Comparison of ENCODE assay signal across 1 cellular context in the genomic region with DNA sequence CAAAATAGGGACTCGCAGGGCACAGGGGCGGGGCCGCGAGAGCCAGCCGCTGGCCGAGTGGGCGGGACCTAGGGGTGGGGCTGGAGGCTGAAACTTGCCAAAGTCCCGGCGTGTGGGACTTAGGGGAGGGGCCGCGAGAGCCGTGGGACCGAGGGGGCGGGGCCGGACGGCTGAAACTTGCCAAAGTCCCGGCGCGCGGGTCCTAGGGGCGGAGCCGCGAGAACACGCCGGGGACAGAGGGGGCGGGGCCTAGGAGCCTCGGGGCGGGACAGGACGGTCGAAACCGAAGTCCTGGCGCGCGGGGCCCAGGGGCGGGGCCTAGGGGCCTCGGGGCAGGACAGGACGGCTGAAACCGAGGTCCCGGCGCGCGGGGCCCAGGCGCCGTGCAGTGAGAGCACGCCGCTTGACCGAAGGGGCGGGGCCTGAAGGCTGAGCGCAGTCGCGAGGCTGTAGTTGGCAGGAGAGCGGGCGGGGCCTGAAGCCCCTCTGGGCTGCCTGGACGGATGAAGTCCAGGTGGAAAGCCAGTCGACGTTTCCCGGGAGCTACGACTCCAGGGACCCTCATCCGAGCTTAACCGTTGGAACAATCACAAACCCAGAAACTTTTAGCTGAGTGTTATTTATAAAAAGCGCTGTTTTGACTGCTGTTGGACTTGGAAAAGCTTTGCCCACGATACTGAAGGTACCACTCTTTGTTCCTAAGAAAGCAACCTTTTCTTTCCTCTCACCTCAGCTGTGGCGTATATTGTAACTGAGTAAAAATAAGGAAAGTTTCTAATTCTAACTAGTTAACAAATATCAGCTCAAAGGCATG.
A peak's percentile ranks its signal among the peaks of the same experiment; 100 is the strongest.
TF ChIP-seq lines count a peak whose summit lies in the region.

No MANE protein-coding gene starts in this region.

TF ChIP-seq in HepG2, 621 proteins besides CTCF, POLR2A, EP300 and RAD21 (continues in another document):
- TF ChIP-seq ZNF788 (CRISPR knock-in tag; IDR thresholded peaks at IDR 0.05; ENCODE audit: borderline replicate concordance) (peak; percentile 57; the same call in 1 of the 2 replicates), DMAP1 (CRISPR knock-in tag; IDR thresholded peaks at IDR 0.05) (0 out of 2 replicates have a peak, but pooled peaks have one; percentile 19), KAT8 (CRISPR knock-in tag; IDR thresholded peaks at IDR 0.05) (peak; percentile 59), DNMT3B (CRISPR knock-in tag; conservative IDR thresholded peaks at IDR 0.05) (0 out of 2 replicates have a peak, but pooled peaks have one; percentile 46), ZNF619 (CRISPR knock-in tag; IDR thresholded peaks at IDR 0.05) (peak; percentile 73; the same call in 1 of the 2 replicates), FOSL2 (CRISPR knock-in tag; IDR thresholded peaks at IDR 0.05) (peak; percentile 25; the same call in 1 of the 2 replicates), SKI (IDR thresholded peaks at IDR 0.05; ENCODE audit: partially characterized antibody) (peak; percentile 36), BRD4 (CRISPR knock-in tag; IDR thresholded peaks at IDR 0.05) (0 out of 2 replicates have a peak, but pooled peaks have one; percentile 44), GATAD1 (CRISPR knock-in tag; IDR thresholded peaks at IDR 0.05) (no peak; the same call in 1 of the 2 replicates), HDAC2 (CRISPR knock-in tag; IDR thresholded peaks at IDR 0.05) (peak; percentile 77), ZNF136 (CRISPR knock-in tag; IDR thresholded peaks at IDR 0.05; ENCODE audit: low read depth) (peak; percentile 49; the same call in 1 of the 2 replicates), ZNF564 (CRISPR knock-in tag; IDR thresholded peaks at IDR 0.05) (peak; percentile 89), FOXA3 (CRISPR knock-in tag; IDR thresholded peaks at IDR 0.05) (peak; percentile 33; the same call in 1 of the 2 replicates), ZNF256 (CRISPR knock-in tag; conservative IDR thresholded peaks at IDR 0.05) (peak; percentile 91; the same call in 1 of the 2 replicates), TCF12 (IDR thresholded peaks at IDR 0.05) (no peak), TCF12 (CRISPR knock-in tag; IDR thresholded peaks at IDR 0.05) (0 out of 2 replicates have a peak, but pooled peaks have one; percentile 43), ZNF607 (CRISPR knock-in tag; IDR thresholded peaks at IDR 0.05; ENCODE audit: borderline replicate concordance) (peak; percentile 58; the same call in 1 of the 2 replicates), ISX (CRISPR knock-in tag; conservative IDR thresholded peaks at IDR 0.05) (peak; percentile 89), TOE1 (CRISPR knock-in tag; IDR thresholded peaks at IDR 0.05) (peak; percentile 87; the same call in 1 of the 2 replicates), RBFOX2 (IDR thresholded peaks at IDR 0.05; ENCODE audit: low read depth, low read length) (peak; percentile 35), RFX5 (IDR thresholded peaks at IDR 0.05; ENCODE audit: low read depth, low read length) (peak; percentile 30; the same call in 1 of the 2 replicates), ZNF816 (CRISPR knock-in tag; IDR thresholded peaks at IDR 0.05; ENCODE audit: borderline replicate concordance) (0 out of 2 replicates have a peak, but pooled peaks have one; percentile 76), NAIF1 (CRISPR knock-in tag; IDR thresholded peaks at IDR 0.05; ENCODE audit: borderline replicate concordance) (0 out of 2 replicates have a peak, but pooled peaks have one; percentile 71), SP4 (CRISPR knock-in tag; IDR thresholded peaks at IDR 0.05) (peak; percentile 97), MAZ (IDR thresholded peaks at IDR 0.05; ENCODE audit: borderline replicate concordance, low read depth, low read length) (peak; percentile 78; the same call in 1 of the 2 replicates), MAZ (CRISPR knock-in tag; IDR thresholded peaks at IDR 0.05; ENCODE audit: low read depth) (peak; percentile 50), ZNF296 (CRISPR knock-in tag; conservative IDR thresholded peaks at IDR 0.05) (no peak), ZNF879 (CRISPR knock-in tag; IDR thresholded peaks at IDR 0.05) (no peak)
- TF ChIP-seq, protein P1, sequence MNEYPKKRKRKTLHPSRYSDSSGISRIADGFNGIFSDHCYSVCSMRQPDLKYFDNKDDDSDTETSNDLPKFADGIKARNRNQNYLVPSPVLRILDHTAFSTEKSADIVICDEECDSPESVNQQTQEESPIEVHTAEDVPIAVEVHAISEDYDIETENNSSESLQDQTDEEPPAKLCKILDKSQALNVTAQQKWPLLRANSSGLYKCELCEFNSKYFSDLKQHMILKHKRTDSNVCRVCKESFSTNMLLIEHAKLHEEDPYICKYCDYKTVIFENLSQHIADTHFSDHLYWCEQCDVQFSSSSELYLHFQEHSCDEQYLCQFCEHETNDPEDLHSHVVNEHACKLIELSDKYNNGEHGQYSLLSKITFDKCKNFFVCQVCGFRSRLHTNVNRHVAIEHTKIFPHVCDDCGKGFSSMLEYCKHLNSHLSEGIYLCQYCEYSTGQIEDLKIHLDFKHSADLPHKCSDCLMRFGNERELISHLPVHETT (CRISPR knock-in tag; conservative IDR thresholded peaks at IDR 0.05), result peak; percentile 76
- TF ChIP-seq, protein P2, sequence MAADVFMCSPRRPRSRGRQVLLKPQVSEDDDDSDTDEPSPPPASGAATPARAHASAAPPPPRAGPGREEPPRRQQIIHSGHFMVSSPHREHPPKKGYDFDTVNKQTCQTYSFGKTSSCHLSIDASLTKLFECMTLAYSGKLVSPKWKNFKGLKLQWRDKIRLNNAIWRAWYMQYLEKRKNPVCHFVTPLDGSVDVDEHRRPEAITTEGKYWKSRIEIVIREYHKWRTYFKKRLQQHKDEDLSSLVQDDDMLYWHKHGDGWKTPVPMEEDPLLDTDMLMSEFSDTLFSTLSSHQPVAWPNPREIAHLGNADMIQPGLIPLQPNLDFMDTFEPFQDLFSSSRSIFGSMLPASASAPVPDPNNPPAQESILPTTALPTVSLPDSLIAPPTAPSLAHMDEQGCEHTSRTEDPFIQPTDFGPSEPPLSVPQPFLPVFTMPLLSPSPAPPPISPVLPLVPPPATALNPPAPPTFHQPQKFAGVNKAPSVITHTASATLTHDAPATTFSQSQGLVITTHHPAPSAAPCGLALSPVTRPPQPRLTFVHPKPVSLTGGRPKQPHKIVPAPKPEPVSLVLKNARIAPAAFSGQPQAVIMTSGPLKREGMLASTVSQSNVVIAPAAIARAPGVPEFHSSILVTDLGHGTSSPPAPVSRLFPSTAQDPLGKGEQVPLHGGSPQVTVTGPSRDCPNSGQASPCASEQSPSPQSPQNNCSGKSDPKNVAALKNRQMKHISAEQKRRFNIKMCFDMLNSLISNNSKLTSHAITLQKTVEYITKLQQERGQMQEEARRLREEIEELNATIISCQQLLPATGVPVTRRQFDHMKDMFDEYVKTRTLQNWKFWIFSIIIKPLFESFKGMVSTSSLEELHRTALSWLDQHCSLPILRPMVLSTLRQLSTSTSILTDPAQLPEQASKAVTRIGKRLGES (CRISPR knock-in tag; IDR thresholded peaks at IDR 0.05; ENCODE audit: borderline replicate concordance), result peak; percentile 27; the same call in 1 of the 2 replicates
- TF ChIP-seq, protein P3, sequence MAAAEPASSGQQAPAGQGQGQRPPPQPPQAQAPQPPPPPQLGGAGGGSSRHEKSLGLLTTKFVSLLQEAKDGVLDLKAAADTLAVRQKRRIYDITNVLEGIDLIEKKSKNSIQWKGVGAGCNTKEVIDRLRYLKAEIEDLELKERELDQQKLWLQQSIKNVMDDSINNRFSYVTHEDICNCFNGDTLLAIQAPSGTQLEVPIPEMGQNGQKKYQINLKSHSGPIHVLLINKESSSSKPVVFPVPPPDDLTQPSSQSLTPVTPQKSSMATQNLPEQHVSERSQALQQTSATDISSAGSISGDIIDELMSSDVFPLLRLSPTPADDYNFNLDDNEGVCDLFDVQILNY (CRISPR knock-in tag; conservative IDR thresholded peaks at IDR 0.05), result peak; percentile 66; the same call in 1 of the 2 replicates
- TF ChIP-seq, protein P4, sequence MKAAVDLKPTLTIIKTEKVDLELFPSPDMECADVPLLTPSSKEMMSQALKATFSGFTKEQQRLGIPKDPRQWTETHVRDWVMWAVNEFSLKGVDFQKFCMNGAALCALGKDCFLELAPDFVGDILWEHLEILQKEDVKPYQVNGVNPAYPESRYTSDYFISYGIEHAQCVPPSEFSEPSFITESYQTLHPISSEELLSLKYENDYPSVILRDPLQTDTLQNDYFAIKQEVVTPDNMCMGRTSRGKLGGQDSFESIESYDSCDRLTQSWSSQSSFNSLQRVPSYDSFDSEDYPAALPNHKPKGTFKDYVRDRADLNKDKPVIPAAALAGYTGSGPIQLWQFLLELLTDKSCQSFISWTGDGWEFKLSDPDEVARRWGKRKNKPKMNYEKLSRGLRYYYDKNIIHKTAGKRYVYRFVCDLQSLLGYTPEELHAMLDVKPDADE (CRISPR knock-in tag; IDR thresholded peaks at IDR 0.05), result 0 out of 2 replicates have a peak, but pooled peaks have one; percentile 21
- TF ChIP-seq, protein P5, sequence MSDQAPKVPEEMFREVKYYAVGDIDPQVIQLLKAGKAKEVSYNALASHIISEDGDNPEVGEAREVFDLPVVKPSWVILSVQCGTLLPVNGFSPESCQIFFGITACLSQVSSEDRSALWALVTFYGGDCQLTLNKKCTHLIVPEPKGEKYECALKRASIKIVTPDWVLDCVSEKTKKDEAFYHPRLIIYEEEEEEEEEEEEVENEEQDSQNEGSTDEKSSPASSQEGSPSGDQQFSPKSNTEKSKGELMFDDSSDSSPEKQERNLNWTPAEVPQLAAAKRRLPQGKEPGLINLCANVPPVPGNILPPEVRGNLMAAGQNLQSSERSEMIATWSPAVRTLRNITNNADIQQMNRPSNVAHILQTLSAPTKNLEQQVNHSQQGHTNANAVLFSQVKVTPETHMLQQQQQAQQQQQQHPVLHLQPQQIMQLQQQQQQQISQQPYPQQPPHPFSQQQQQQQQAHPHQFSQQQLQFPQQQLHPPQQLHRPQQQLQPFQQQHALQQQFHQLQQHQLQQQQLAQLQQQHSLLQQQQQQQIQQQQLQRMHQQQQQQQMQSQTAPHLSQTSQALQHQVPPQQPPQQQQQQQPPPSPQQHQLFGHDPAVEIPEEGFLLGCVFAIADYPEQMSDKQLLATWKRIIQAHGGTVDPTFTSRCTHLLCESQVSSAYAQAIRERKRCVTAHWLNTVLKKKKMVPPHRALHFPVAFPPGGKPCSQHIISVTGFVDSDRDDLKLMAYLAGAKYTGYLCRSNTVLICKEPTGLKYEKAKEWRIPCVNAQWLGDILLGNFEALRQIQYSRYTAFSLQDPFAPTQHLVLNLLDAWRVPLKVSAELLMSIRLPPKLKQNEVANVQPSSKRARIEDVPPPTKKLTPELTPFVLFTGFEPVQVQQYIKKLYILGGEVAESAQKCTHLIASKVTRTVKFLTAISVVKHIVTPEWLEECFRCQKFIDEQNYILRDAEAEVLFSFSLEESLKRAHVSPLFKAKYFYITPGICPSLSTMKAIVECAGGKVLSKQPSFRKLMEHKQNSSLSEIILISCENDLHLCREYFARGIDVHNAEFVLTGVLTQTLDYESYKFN (CRISPR knock-in tag; conservative IDR thresholded peaks at IDR 0.05), result peak; percentile 75
- TF ChIP-seq, protein P6, sequence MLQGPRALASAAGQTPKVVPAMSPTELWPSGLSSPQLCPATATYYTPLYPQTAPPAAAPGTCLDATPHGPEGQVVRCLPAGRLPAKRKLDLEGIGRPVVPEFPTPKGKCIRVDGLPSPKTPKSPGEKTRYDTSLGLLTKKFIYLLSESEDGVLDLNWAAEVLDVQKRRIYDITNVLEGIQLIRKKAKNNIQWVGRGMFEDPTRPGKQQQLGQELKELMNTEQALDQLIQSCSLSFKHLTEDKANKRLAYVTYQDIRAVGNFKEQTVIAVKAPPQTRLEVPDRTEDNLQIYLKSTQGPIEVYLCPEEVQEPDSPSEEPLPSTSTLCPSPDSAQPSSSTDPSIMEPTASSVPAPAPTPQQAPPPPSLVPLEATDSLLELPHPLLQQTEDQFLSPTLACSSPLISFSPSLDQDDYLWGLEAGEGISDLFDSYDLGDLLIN (CRISPR knock-in tag; IDR thresholded peaks at IDR 0.05; ENCODE audit: borderline replicate concordance), result peak; percentile 89; the same call in 1 of the 2 replicates
- TF ChIP-seq, protein P7, sequence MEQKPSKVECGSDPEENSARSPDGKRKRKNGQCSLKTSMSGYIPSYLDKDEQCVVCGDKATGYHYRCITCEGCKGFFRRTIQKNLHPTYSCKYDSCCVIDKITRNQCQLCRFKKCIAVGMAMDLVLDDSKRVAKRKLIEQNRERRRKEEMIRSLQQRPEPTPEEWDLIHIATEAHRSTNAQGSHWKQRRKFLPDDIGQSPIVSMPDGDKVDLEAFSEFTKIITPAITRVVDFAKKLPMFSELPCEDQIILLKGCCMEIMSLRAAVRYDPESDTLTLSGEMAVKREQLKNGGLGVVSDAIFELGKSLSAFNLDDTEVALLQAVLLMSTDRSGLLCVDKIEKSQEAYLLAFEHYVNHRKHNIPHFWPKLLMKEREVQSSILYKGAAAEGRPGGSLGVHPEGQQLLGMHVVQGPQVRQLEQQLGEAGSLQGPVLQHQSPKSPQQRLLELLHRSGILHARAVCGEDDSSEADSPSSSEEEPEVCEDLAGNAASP (CRISPR knock-in tag; IDR thresholded peaks at IDR 0.05; ENCODE audit: borderline replicate concordance), result peak; percentile 69
- TF ChIP-seq, protein P8, sequence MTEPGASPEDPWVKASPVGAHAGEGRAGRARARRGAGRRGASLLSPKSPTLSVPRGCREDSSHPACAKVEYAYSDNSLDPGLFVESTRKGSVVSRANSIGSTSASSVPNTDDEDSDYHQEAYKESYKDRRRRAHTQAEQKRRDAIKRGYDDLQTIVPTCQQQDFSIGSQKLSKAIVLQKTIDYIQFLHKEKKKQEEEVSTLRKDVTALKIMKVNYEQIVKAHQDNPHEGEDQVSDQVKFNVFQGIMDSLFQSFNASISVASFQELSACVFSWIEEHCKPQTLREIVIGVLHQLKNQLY (CRISPR knock-in tag; IDR thresholded peaks at IDR 0.05), result 0 out of 2 replicates have a peak, but pooled peaks have one; percentile 43
- TF ChIP-seq, protein P9, sequence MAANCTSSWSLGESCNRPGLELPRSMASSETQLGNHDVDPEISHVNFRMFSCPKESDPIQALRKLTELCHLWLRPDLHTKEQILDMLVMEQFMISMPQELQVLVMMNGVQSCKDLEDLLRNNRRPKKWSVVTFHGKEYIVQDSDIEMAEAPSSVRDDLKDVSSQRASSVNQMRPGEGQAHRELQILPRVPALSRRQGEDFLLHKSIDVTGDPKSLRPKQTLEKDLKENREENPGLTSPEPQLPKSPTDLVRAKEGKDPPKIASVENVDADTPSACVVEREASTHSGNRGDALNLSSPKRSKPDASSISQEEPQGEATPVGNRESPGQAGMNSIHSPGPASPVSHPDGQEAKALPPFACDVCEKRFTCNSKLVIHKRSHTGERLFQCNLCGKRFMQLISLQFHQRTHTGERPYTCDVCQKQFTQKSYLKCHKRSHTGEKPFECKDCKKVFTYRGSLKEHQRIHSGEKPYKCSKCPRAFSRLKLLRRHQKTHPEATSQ (CRISPR knock-in tag; IDR thresholded peaks at IDR 0.05; ENCODE audit: borderline replicate concordance), result peak; percentile 96; the same call in 1 of the 2 replicates
- TF ChIP-seq, protein P10, sequence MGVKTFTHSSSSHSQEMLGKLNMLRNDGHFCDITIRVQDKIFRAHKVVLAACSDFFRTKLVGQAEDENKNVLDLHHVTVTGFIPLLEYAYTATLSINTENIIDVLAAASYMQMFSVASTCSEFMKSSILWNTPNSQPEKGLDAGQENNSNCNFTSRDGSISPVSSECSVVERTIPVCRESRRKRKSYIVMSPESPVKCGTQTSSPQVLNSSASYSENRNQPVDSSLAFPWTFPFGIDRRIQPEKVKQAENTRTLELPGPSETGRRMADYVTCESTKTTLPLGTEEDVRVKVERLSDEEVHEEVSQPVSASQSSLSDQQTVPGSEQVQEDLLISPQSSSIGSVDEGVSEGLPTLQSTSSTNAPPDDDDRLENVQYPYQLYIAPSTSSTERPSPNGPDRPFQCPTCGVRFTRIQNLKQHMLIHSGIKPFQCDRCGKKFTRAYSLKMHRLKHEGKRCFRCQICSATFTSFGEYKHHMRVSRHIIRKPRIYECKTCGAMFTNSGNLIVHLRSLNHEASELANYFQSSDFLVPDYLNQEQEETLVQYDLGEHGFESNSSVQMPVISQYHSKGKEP (CRISPR knock-in tag; IDR thresholded peaks at IDR 0.05), result peak; percentile 31; the same call in 1 of the 2 replicates
